ENCODE assay signal across 1 cellular context in the genomic region with DNA sequence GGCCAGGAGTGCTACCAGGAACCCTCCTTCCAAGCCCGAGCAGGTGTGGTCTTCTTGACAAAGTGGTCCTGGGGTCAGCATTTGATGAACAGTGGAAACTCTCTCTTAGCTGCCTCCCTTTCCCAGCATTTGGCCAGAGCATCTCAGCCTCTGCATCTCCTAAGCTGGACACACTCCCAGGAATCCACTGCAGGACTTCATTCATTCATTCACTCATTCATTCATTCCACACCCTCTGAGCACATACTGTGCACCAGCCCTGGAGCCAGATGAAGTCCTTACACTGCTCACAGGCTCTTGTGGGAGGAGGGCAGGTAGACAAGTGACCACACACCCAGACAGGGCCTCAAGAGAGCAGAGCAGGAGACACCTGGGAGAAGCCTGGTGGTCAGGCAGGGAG.
TF ChIP-seq lines count a peak whose summit lies in the region.

No MANE protein-coding gene starts in this region.

TF ChIP-seq in K562, 482 proteins besides CTCF, POLR2A, EP300 and RAD21 (continued from another document):
- TF ChIP-seq MTA3 (IDR thresholded peaks at IDR 0.05; ENCODE audit: borderline replicate concordance) (no peak), KDM2B (CRISPR knock-in tag; IDR thresholded peaks at IDR 0.05) (no peak)
